ENCODE assay signal across 1 cellular context in genomic region chr17:42781639-42782401, GRCh38.
A peak's percentile ranks its signal among the peaks of the same experiment; 100 is the strongest.
TF ChIP-seq lines count a peak whose summit lies in the region.

No MANE protein-coding gene starts in this region.

TF ChIP-seq in K562, 482 proteins besides CTCF, POLR2A, EP300 and RAD21:
- TF ChIP-seq BRF1 (IDR thresholded peaks at IDR 0.05; ENCODE audit: borderline replicate concordance, extremely low read depth, insufficient read length): no peak
- 0 out of 2 replicates have a peak, but pooled peaks have one; percentile 18 for TF ChIP-seq SUPT5H (IDR thresholded peaks at IDR 0.05)
